23 cellular contexts compared by ENCODE assay signal in the genomic region with DNA sequence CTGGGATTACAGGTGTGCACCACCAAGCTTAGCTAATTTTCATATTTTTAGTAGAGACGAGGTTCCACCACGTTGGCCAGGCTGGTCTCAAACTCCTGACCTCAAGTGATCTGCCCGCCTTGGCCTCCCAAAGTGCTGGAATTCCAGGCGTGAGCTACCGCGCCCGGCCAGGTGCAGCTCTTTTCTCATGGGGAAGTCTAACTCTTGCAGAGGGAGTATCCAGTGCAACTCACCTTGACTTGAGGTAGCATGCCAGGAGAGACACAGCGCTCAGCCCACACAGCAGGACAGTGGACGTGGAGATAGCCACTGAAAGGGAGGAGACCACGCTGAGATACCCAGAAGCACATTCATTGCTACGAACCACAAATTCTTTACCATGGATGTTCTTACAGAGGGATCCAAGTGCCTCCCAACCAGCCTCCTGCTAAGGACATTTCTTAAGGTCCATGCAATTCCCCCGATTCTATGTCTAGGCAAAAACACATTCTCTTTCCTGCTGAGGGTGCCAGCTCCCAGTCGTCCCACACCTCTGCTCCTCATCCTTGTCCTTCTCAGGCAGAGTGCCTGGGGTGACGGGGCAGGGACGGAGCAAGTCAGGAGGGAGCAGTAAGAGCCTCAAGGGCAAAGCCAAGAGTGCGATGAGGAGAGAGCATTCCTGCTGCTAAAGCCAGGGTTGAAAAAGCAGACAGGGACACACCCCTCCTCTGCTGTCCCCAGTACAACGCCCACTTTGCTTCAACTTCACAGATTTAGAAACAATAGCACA. TPM values are rescaled to one million over a fixed set of nuclear protein-coding genes. Genes with fewer than 3 reads are reported as not detected.
"Had no signal": no experiment of that assay in that cellular context is flagged by ENCODE, and none has a peak within 500 bp of the region (broad histone marks: within the 10 kb centered on the region; RNA-seq: fewer than 3 reads in every experiment).

No MANE protein-coding gene starts in this region.

- DNase-seq: activated CD4-positive, alpha-beta memory T cell treated with anti-CD3 and anti-CD28 coated beads, Interleukin-2, amount 10 ng/mL, durations not matched to agents 7 days and 5 days; activated CD4-positive, alpha-beta T cell treated with anti-CD3 and anti-CD28 coated beads for 48 hours; activated CD4-positive, CD25-positive, alpha-beta regulatory T cell; activated CD8-positive, alpha-beta memory T cell treated with anti-CD3 and anti-CD28 coated beads, Interleukin-2, amount 10 ng/mL, durations not matched to agents 7 days and 5 days; activated naive CD4-positive, alpha-beta T cell treated with anti-CD3 and anti-CD28 coated beads for 36 hours; anterior cingulate cortex; brain microvascular endothelial cell; effector CD4-positive, alpha-beta T cell; immature natural killer cell; nephron progenitor cell; occipital lobe; small intestine; stimulated activated CD4-positive, alpha-beta T cell treated with anti-CD3 and anti-CD28 coated beads, Interleukin-4, amount 100 ng/mL, for 1 hour; stomach; T-cell; T-helper 9 cell; testis had no signal

- H3K36me3 ChIP-seq: brain microvascular endothelial cell had no signal

- H3K27ac ChIP-seq: brain microvascular endothelial cell, esophagus muscularis mucosa, testis had no signal

- ATAC-seq: activated CD8-positive, alpha-beta memory T cell treated with anti-CD3 and anti-CD28 coated beads, Interleukin-2, amount 10 ng/mL, durations not matched to agents 7 days and 5 days; activated T-helper 17 cell treated with anti-CD3 and anti-CD28 coated beads, Interleukin-2, amount 50 U/mL, for 72 hours; SK-N-SH treated with all-trans-retinoic acid at 6 μM for 48 hours; T-cell had no signal

- FAIRE-seq: small intestine had no signal

- H3K4me3 ChIP-seq: esophagus muscularis mucosa, lung, stomach, testis, upper lobe of left lung had no signal

- H3K27me3 ChIP-seq: brain microvascular endothelial cell, esophagus muscularis mucosa, stomach, testis, upper lobe of left lung had no signal

- H3K9me3 ChIP-seq: esophagus muscularis mucosa, stomach, testis, upper lobe of left lung had no signal

RNA-seq across cellular contexts. Expression of gene IL15RA, which starts 21.0 kb away (rescaled TPM):
- total RNA-seq: mesothelial cell of epicardium, occipital lobe had no signal
